In the genomic region with DNA sequence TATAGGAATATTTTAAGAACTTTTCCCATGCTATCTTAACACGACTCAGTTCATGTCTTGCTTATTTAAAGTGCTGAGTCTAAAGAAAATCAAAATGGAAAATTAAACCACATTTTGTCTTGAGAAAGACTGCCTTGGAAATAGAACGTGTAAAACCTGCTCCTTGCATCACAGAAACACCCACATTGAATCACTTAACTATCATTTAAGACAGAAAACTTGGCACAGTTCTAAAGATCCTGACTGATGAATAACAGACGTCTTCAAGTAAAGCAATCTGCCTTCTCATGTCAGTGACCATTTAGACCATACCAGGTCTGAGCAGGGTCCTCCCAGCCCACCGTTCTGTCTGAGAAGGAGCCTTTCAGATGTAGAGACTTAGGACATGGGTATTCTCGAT, we compare ENCODE assay signal across 14 cellular contexts. TPM values are rescaled to one million over a fixed set of nuclear protein-coding genes. Genes with fewer than 3 reads are reported as not detected.
DNase-seq lines count a peak whose midpoint lies in the region; ATAC-seq and TF ChIP-seq lines count a peak whose summit lies in the region.
"Had no signal": no experiment of that assay in that cellular context is flagged by ENCODE, and none has a peak within 500 bp of the region (broad histone marks: within the 10 kb centered on the region; RNA-seq: fewer than 3 reads in every experiment).

No MANE protein-coding gene starts in this region.

- H3K4me3 Mint-ChIP-seq in type B pancreatic cell, result peak overlapping the region; percentile 81
- H3K4me3 Mint-ChIP-seq: activated CD4-positive, alpha-beta T cell treated with anti-CD3 and anti-CD28 coated beads, Interleukin-2, amount 10 ng/mL, durations not matched to agents 24 days and 14 days; activated T-cell treated with anti-CD3 and anti-CD28 coated beads, Interleukin-2, amount 50 U/mL, for 72 hours; immature natural killer cell had no signal

- H3K9me3 ChIP-seq in mammary epithelial cell (replicated peaks; ENCODE audit: insufficient read depth, low read length) (no peaks in the 10 kb centered on the region), upper lobe of left lung (no peaks in the 10 kb centered on the region)

- H3K36me3 Mint-ChIP-seq in type B pancreatic cell, result peaks cover 33% of the 10 kb centered on the region
- H3K36me3 Mint-ChIP-seq: immature natural killer cell had no signal

- TF ChIP-seq EP300 in upper lobe of left lung (IDR thresholded peaks at IDR 0.05), result no peak

- H3K79me2 ChIP-seq in mammary epithelial cell (ENCODE audit: insufficient read depth, low read length), result peaks cover 100% of the 10 kb centered on the region

- intact Hi-C loops in mammary epithelial cell (cut with micrococcal nuclease), result loop anchor here (10.0 kb wide), 1 partner anchor 435 kb away; no protein-coding TSS in a partner anchor

- H3K36me3 ChIP-seq in mammary epithelial cell (ENCODE audit: insufficient read depth, low read length), result peaks cover 16% of the 10 kb centered on the region
- peaks cover 0 to 11% (median 0%) of the 10 kb centered on the region in 4 donors for H3K36me3 ChIP-seq in upper lobe of left lung

- H3K9ac ChIP-seq in mammary epithelial cell (ENCODE audit: insufficient read depth, low read length), result peak overlapping the region; percentile 21

- H3K27me3 Mint-ChIP-seq in type B pancreatic cell, result no peaks in the 10 kb centered on the region

- peaks cover 7% of the 10 kb centered on the region for H3K4me1 Mint-ChIP-seq in type B pancreatic cell (ENCODE audit: unreplicated experiment)
- H3K4me1 Mint-ChIP-seq: activated CD4-positive, alpha-beta T cell treated with anti-CD3 and anti-CD28 coated beads, Interleukin-2, amount 10 ng/mL, durations not matched to agents 24 days and 14 days; immature natural killer cell had no signal

- H3K4me3 ChIP-seq in HFF-Myc (replicated peaks; ENCODE audit: low read depth, low read length), result no peak overlapping the region
- peak overlapping the region in 2 of 3 experiments; percentile 15 for H3K4me3 ChIP-seq in mammary epithelial cell (replicated peaks in 1 of 3; ENCODE audit: insufficient read depth in 1 of 3, low read depth in 2 of 3, low read length in 3 of 3)
- H3K4me3 ChIP-seq in upper lobe of left lung, result no peak overlapping the region

- no peak for TF ChIP-seq CTCF in HFF-Myc (IDR thresholded peaks at IDR 0.05; ENCODE audit: low read depth, low read length, missing control alignments)
- no peak for TF ChIP-seq CTCF in mammary epithelial cell (conservative IDR thresholded peaks at IDR 0.05 in 1 of 2, IDR thresholded peaks at IDR 0.05 in 1 of 2; ENCODE audit: extremely low read depth in 1 of 2, insufficient read depth in 1 of 2, low read depth in 1 of 2, low read length in 2 of 2)
- TF ChIP-seq CTCF in type B pancreatic cell (conservative IDR thresholded peaks at IDR 0.05), result no peak
- TF ChIP-seq CTCF in upper lobe of left lung (IDR thresholded peaks at IDR 0.05), result no peak

- CTCF ChIA-PET in mammary epithelial cell (lab: Charles Lee; ENCODE audit: low non-redundant PET), result interaction anchor here (0.7 kb wide), 1 partner anchor 95 kb away, joined by 3 read pairs; no protein-coding TSS in a partner anchor

- H3K4me1 ChIP-seq in mammary epithelial cell (ENCODE audit: insufficient read depth, low read length) (peaks cover 37% of the 10 kb centered on the region), upper lobe of left lung (no peaks in the 10 kb centered on the region)

- WGBS in mammary epithelial cell (ENCODE audit: low coverage, missing lambda C conversion rate), result 9% methylated on average over 5 of the region's 5 CpGs
- 63 to 68% methylated on average over 5 of the region's 5 CpGs for WGBS in upper lobe of left lung, 2 donors

- H3K27ac ChIP-seq in mammary epithelial cell (ENCODE audit: insufficient read depth, low read depth, low read length), result peak overlapping the region; percentile 75
- no peak overlapping the region for H3K27ac ChIP-seq in upper lobe of left lung

- H3K9me3 Mint-ChIP-seq in type B pancreatic cell, result peaks cover 14% of the 10 kb centered on the region
- H3K9me3 Mint-ChIP-seq: activated CD4-positive, alpha-beta T cell treated with anti-CD3 and anti-CD28 coated beads, Interleukin-2, amount 10 ng/mL, durations not matched to agents 24 days and 14 days; immature natural killer cell had no signal

- no peak for TF ChIP-seq POLR2A in upper lobe of left lung (IDR thresholded peaks at IDR 0.05)

- no peak for ATAC-seq in SK-N-SH treated with all-trans-retinoic acid at 6 μM for 48 hours
- ATAC-seq in upper lobe of left lung (ENCODE audit: low FRiP score in 2 of 2), result no peak
- ATAC-seq: activated T-cell treated with anti-CD3 and anti-CD28 coated beads, Interleukin-2, amount 50 U/mL, for 72 hours; right cardiac atrium had no signal

- peak overlapping the region; percentile 93 for H3K27ac Mint-ChIP-seq in type B pancreatic cell
- H3K27ac Mint-ChIP-seq: activated CD4-positive, alpha-beta T cell treated with anti-CD3 and anti-CD28 coated beads, Interleukin-2, amount 10 ng/mL, durations not matched to agents 24 days and 14 days; activated T-cell treated with anti-CD3 and anti-CD28 coated beads, Interleukin-2, amount 50 U/mL, for 72 hours; immature natural killer cell had no signal

- DNase-seq in HFF-Myc (ENCODE audit: extremely low read depth, low read depth) (peak; percentile 49), mammary epithelial cell (peak; percentile 85), hepatic stellate cell (ENCODE audit: low spot score) (peak; percentile 22), type B pancreatic cell (ENCODE audit: extremely low spot score, unreplicated experiment) (no peak), upper lobe of left lung (no peak), cerebellar cortex (ENCODE audit: low spot score) (no peak)
- DNase-seq: activated CD4-positive, alpha-beta T cell treated with anti-CD3 and anti-CD28 coated beads, Interleukin-2, amount 10 ng/mL, durations not matched to agents 24 days and 14 days; activated T-cell treated with anti-CD3 and anti-CD28 coated beads, Interleukin-2, amount 50 U/mL, for 72 hours; DMS 273 treated with DMSO at 0.1 percent for 48 hours; erythroblast; immature natural killer cell; right cardiac atrium; T-helper 1 cell had no signal

- H2AFZ ChIP-seq in mammary epithelial cell (ENCODE audit: low read depth, low read length), result no peak overlapping the region

- dilution Hi-C loops in mammary epithelial cell (cut with HindIII; ENCODE audit: low sequenced_read_pairs), result loop anchor here (5.0 kb wide), 2 partner anchors 58 to 278 kb away; no protein-coding TSS in a partner anchor

- H3K4me2 ChIP-seq in mammary epithelial cell (ENCODE audit: insufficient read depth, low read depth, low read length), result peak overlapping the region; percentile 62

- H3K27me3 ChIP-seq in mammary epithelial cell (ENCODE audit: insufficient read depth, low read length) (no peaks in the 10 kb centered on the region), upper lobe of left lung (no peaks in the 10 kb centered on the region)

- in situ Hi-C loops in mammary epithelial cell (cut with MboI; ENCODE audit: low sequenced_read_pairs in 2 of 2), result loop anchor here (25.0 kb wide), 2 partner anchors 388 to 662 kb away; a partner anchor contains a TSS

- no TSS peak for BruUV-seq in mammary epithelial cell (replicated peaks; lab: Mats Ljungman, UMichigan)

- no peaks in the 10 kb centered on the region for H4K20me1 ChIP-seq in mammary epithelial cell (ENCODE audit: insufficient read depth, low read length)

TF ChIP-seq in SK-N-SH treated with all-trans-retinoic acid at 6 μM for 48 hours, 23 proteins besides CTCF, POLR2A, EP300 and RAD21 (continues in another document):
- no peak for TF ChIP-seq RARB (CRISPR knock-in tag; IDR thresholded peaks at IDR 0.05)
- no peak for TF ChIP-seq ZNF8 (CRISPR knock-in tag; IDR thresholded peaks at IDR 0.05)
- no peak for TF ChIP-seq ISL1 (CRISPR knock-in tag; IDR thresholded peaks at IDR 0.05)
- TF ChIP-seq ZC3H10 (CRISPR knock-in tag; IDR thresholded peaks at IDR 0.05), result no peak
- TF ChIP-seq, protein P1, sequence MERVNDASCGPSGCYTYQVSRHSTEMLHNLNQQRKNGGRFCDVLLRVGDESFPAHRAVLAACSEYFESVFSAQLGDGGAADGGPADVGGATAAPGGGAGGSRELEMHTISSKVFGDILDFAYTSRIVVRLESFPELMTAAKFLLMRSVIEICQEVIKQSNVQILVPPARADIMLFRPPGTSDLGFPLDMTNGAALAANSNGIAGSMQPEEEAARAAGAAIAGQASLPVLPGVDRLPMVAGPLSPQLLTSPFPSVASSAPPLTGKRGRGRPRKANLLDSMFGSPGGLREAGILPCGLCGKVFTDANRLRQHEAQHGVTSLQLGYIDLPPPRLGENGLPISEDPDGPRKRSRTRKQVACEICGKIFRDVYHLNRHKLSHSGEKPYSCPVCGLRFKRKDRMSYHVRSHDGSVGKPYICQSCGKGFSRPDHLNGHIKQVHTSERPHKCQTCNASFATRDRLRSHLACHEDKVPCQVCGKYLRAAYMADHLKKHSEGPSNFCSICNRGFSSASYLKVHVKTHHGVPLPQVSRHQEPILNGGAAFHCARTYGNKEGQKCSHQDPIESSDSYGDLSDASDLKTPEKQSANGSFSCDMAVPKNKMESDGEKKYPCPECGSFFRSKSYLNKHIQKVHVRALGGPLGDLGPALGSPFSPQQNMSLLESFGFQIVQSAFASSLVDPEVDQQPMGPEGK (CRISPR knock-in tag; IDR thresholded peaks at IDR 0.05; ENCODE audit: borderline replicate concordance), result no peak
- TF ChIP-seq CSDC2 (CRISPR knock-in tag; IDR thresholded peaks at IDR 0.05), result no peak
- TF ChIP-seq, protein P2, sequence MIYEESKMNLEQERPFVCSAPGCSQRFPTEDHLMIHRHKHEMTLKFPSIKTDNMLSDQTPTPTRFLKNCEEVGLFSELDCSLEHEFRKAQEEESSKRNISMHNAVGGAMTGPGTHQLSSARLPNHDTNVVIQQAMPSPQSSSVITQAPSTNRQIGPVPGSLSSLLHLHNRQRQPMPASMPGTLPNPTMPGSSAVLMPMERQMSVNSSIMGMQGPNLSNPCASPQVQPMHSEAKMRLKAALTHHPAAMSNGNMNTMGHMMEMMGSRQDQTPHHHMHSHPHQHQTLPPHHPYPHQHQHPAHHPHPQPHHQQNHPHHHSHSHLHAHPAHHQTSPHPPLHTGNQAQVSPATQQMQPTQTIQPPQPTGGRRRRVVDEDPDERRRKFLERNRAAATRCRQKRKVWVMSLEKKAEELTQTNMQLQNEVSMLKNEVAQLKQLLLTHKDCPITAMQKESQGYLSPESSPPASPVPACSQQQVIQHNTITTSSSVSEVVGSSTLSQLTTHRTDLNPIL (CRISPR knock-in tag; IDR thresholded peaks at IDR 0.05; ENCODE audit: low read depth), result no peak
- no peak for TF ChIP-seq ZNF70 (CRISPR knock-in tag; IDR thresholded peaks at IDR 0.05)
- no peak for TF ChIP-seq SNAI2 (CRISPR knock-in tag; IDR thresholded peaks at IDR 0.05)
- no peak for TF ChIP-seq ZFP30 (CRISPR knock-in tag; IDR thresholded peaks at IDR 0.05)
- no peak for TF ChIP-seq ESRRG (CRISPR knock-in tag; IDR thresholded peaks at IDR 0.05)
- no peak for TF ChIP-seq OSR1 (CRISPR knock-in tag; IDR thresholded peaks at IDR 0.05)
- no peak for TF ChIP-seq TCF4 (CRISPR knock-in tag; IDR thresholded peaks at IDR 0.05; ENCODE audit: borderline replicate concordance)

RNA-seq across cellular contexts. Expression of a gene that starts 7.4 kb away (rescaled TPM):
- total RNA-seq in mammary epithelial cell, result 100 to 1,000 TPM; 266 to 424 TPM
- polyA plus RNA-seq in mammary epithelial cell, result 159 TPM
- polyA minus RNA-seq in mammary epithelial cell, result 226 TPM
- 86.8 and 293 TPM in 2 replicates for total RNA-seq in type B pancreatic cell (ENCODE audit: low replicate concordance)
- total RNA-seq in upper lobe of left lung, result 10 to 100 TPM; 13.6 to 69.8 (median 26.1) TPM

Comparison
In these comparisons a context has a peak if more than half of its experiments do, and no peak if none do; other contexts are left out.
1. DNase-seq: peak in HFF-Myc (single experiment), mammary epithelial cell (single experiment) and hepatic stellate cell (single experiment); none in type B pancreatic cell (single experiment), upper lobe of left lung (0 of 2) and cerebellar cortex (single experiment).
2. H3K4me3 ChIP-seq: peak in mammary epithelial cell (2 of 3); none in HFF-Myc (single experiment) and upper lobe of left lung (0 of 4).